Comparison of ENCODE assay signal across 14 cellular contexts in the genomic region with DNA sequence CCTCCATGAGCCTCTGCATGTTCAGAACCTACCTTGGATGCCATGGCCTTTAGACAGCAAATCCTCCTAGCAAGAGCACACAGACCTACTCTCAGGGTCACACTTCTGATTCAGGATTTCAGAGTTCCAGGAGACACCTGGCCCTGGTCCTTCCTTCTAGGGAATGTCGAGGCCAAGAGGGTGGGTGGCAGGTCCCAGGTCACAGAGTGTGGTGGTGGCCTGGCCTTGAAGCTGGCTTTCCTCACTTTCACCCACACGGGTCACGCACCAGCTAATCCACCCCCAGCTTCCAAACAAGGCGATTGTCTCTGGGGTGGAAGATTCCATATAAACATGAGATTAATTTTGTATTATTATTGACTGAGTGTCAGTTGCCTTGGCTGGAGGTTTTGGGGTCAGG.
"Had no signal": no experiment of that assay in that cellular context is flagged by ENCODE, and none has a peak within 500 bp of the region (broad histone marks: within the 10 kb centered on the region; RNA-seq: fewer than 3 reads in every experiment).

No MANE protein-coding gene starts in this region.

- DNase-seq: activated CD4-positive, alpha-beta T cell treated with anti-CD3 and anti-CD28 coated beads, Interleukin-2, amount 50 U/mL, for 48 hours; activated gamma-delta T cell; activated T-cell treated with anti-CD3 and anti-CD28 coated beads, Interleukin-2, amount 50 U/mL, for 72 hours; caudate nucleus; esophagus squamous epithelium; hippocampal formation; mesenchymal stem cell; T-helper 17 cell; uterus; WERI-Rb-1 had no signal

- H3K27ac ChIP-seq: esophagus squamous epithelium, parathyroid adenoma, thyroid gland, WERI-Rb-1 had no signal

- H3K4me1 Mint-ChIP-seq: stimulated activated effector memory CD8-positive, alpha-beta T cell treated with anti-CD3 and anti-CD28 coated beads, Interleukin-12 subunit alpha, Interleukin-12 subunit beta, amount 100 ng/mL, for 72 hours had no signal

- ATAC-seq: activated naive CD4-positive, alpha-beta T cell treated with anti-CD3 and anti-CD28 coated beads, Interleukin-2, amount 50 U/mL, for 72 hours; activated T-cell treated with anti-CD3 and anti-CD28 coated beads, Interleukin-2, amount 50 U/mL, for 72 hours; stimulated activated effector memory CD8-positive, alpha-beta T cell treated with anti-CD3 and anti-CD28 coated beads, Interleukin-12 subunit alpha, Interleukin-12 subunit beta, amount 100 ng/mL, for 72 hours; T-helper 17 cell had no signal

- H3K27ac Mint-ChIP-seq: activated naive CD4-positive, alpha-beta T cell treated with anti-CD3 and anti-CD28 coated beads, Interleukin-2, amount 50 U/mL, for 72 hours; activated T-cell treated with anti-CD3 and anti-CD28 coated beads, Interleukin-2, amount 50 U/mL, for 72 hours; stimulated activated effector memory CD8-positive, alpha-beta T cell treated with anti-CD3 and anti-CD28 coated beads, Interleukin-12 subunit alpha, Interleukin-12 subunit beta, amount 100 ng/mL, for 72 hours; T-helper 17 cell had no signal

- H3K4me3 Mint-ChIP-seq: activated T-cell treated with anti-CD3 and anti-CD28 coated beads, Interleukin-2, amount 50 U/mL, for 72 hours; stimulated activated effector memory CD8-positive, alpha-beta T cell treated with anti-CD3 and anti-CD28 coated beads, Interleukin-12 subunit alpha, Interleukin-12 subunit beta, amount 100 ng/mL, for 72 hours; T-helper 17 cell had no signal

- H3K4me3 ChIP-seq: esophagus squamous epithelium, thyroid gland, uterus had no signal

- H3K9me3 Mint-ChIP-seq: activated naive CD4-positive, alpha-beta T cell treated with anti-CD3 and anti-CD28 coated beads, Interleukin-2, amount 50 U/mL, for 72 hours; activated T-cell treated with anti-CD3 and anti-CD28 coated beads, Interleukin-2, amount 50 U/mL, for 72 hours; stimulated activated effector memory CD8-positive, alpha-beta T cell treated with anti-CD3 and anti-CD28 coated beads, Interleukin-12 subunit alpha, Interleukin-12 subunit beta, amount 100 ng/mL, for 72 hours had no signal

- H3K36me3 Mint-ChIP-seq: activated naive CD4-positive, alpha-beta T cell treated with anti-CD3 and anti-CD28 coated beads, Interleukin-2, amount 50 U/mL, for 72 hours; stimulated activated effector memory CD8-positive, alpha-beta T cell treated with anti-CD3 and anti-CD28 coated beads, Interleukin-12 subunit alpha, Interleukin-12 subunit beta, amount 100 ng/mL, for 72 hours had no signal
